8 cellular contexts compared by ENCODE assay signal in genomic region chr1:84996846-84997666, GRCh38. TPM values are rescaled to one million over a fixed set of nuclear protein-coding genes. Genes with fewer than 3 reads are reported as not detected.
A peak's percentile ranks its signal among the peaks of the same experiment; 100 is the strongest.
DNase-seq lines count a peak whose midpoint lies in the region; ATAC-seq and TF ChIP-seq lines count a peak whose summit lies in the region.

TSS of gene MCOLN2 (minus strand) at chr1:84997113. CDS start at chr1:84996872, 241 bp downstream.

- intact Hi-C loops in heart right ventricle (cut with DNase I) (no loop called here), psoas muscle (cut with DNase I) (no loop called here)

- H3K27ac ChIP-seq in OCI-LY1 (ENCODE audit: low read depth, low read length, poor library complexity, severe bottlenecking) (peak within 1 kb of the TSS; percentile 96), heart right ventricle (peak within 1 kb of the TSS in 1 of 10 donors; percentile 69), psoas muscle (no peak within 1 kb of the TSS)

- H3K79me2 ChIP-seq in OCI-LY1 (ENCODE audit: insufficient read depth, low read length): peaks cover 31% of the 10 kb centered on the region

- no peaks in the 10 kb centered on the region for H4K20me1 ChIP-seq in OCI-LY1 (ENCODE audit: insufficient read depth, low read length)

- no peaks in the 10 kb centered on the region; the same call in 1 of the 2 replicates for H3F3A ChIP-seq in OCI-LY1 (ENCODE audit: insufficient read depth, low read length)

- H3K9me2 ChIP-seq in OCI-LY1 (ENCODE audit: low read depth, low read length): no peaks in the 10 kb centered on the region

- WGBS in heart right ventricle, 2 donors: 1% methylated on average over 77 to 87 of the region's 87 CpGs
- WGBS in psoas muscle, 3 donors: 1% methylated on average over 59 to 87 of the region's 87 CpGs

- H3K4me2 ChIP-seq in OCI-LY1 (ENCODE audit: low read length): peak within 1 kb of the TSS; percentile 81

- peak; percentile 54 for DNase-seq in CD1c-positive myeloid dendritic cell (ENCODE audit: extremely low spot score)
- DNase-seq in activated gamma-delta T cell treated with Interleukin-2 at 50 U/mL for 16 hours: peak; percentile 43
- DNase-seq in heart right ventricle: peak in 1 of 2 donors; percentile 27
- DNase-seq in psoas muscle: peak; percentile 39 to 69
- DNase-seq in H4 (ENCODE audit: low spot score): no peak

- H3K9me3 ChIP-seq in OCI-LY1 (ENCODE audit: low read length) (no peaks in the 10 kb centered on the region), heart right ventricle (no peaks in the 10 kb centered on the region), psoas muscle (no peaks in the 10 kb centered on the region)

- peak within 1 kb of the TSS; percentile 96 for H3K9ac ChIP-seq in OCI-LY1 (ENCODE audit: low read length)

- ATAC-seq in HG03139 (IDR thresholded peaks at IDR 0.05; ENCODE audit: unreplicated experiment) (peak; percentile 42), heart right ventricle (peak; percentile 72 to 93 (median 86)), psoas muscle (peak; percentile 64 to 95 (median 84))

- H3K36me3 ChIP-seq in OCI-LY1 (ENCODE audit: insufficient read depth, low read length): peaks cover 16% of the 10 kb centered on the region; the same call in 1 of the 2 replicates
- no peaks in the 10 kb centered on the region for H3K36me3 ChIP-seq in heart right ventricle
- H3K36me3 ChIP-seq in psoas muscle (ENCODE audit: insufficient read depth in 1 of 2, low read depth in 1 of 2): no peaks in the 10 kb centered on the region

- H3K4me3 ChIP-seq in OCI-LY1 (ENCODE audit: low read depth, low read length, poor library complexity, severe bottlenecking): peak within 1 kb of the TSS; percentile 93
- H3K4me3 ChIP-seq in heart right ventricle: peak within 1 kb of the TSS; percentile 37 to 73 (median 60)
- peak within 1 kb of the TSS; percentile 69 for H3K4me3 ChIP-seq in psoas muscle

- H3K4me1 ChIP-seq in OCI-LY1 (ENCODE audit: insufficient read depth, low read length, severe bottlenecking) (peaks cover 60% of the 10 kb centered on the region), heart right ventricle (peaks cover 0 to 27% (median 15%) of the 10 kb centered on the region in 9 donors), psoas muscle (peaks cover 13% of the 10 kb centered on the region)

- in situ Hi-C loops in GM18951 (cut with MboI; ENCODE audit: low sequenced_read_pairs, unreplicated experiment): no loop called here

- H2AFZ ChIP-seq in OCI-LY1 (ENCODE audit: low read length): no peak within 1 kb of the TSS

- peak; percentile 79 for TF ChIP-seq POLR2A in GM18951 (IDR thresholded peaks at IDR 0.05; ENCODE audit: extremely low read depth, insufficient read depth, insufficient read length)

- H3K27me3 ChIP-seq in OCI-LY1 (ENCODE audit: insufficient read depth, low read length) (no peaks in the 10 kb centered on the region), heart right ventricle (peaks cover 0 to 59% (median 53%) of the 10 kb centered on the region in 7 donors), psoas muscle (ENCODE audit: insufficient read depth in 3 of 3, low read length in 2 of 3) (peaks cover 5 to 68% (median 6%) of the 10 kb centered on the region in 3 donors)

- no peak for TF ChIP-seq CTCF in OCI-LY1 (IDR thresholded peaks at IDR 0.05; ENCODE audit: low read length)
- peak in 3 of 9 donors; percentile 9 to 18 (median 13) for TF ChIP-seq CTCF in heart right ventricle (IDR thresholded peaks at IDR 0.05)
- no peak for TF ChIP-seq CTCF in psoas muscle (IDR thresholded peaks at IDR 0.05)

RNA-seq across cellular contexts. Expression of gene MCOLN2, which starts in this region (rescaled TPM):
- total RNA-seq in heart right ventricle: 1 to 10 TPM in 1 of 10 donors, under 1 TPM in 3, not detected in 6; 0.09 to 2.0 (median 0.21) TPM
- polyA plus RNA-seq in heart right ventricle: under 1 TPM; 0.01 to 0.15 TPM
- total RNA-seq in psoas muscle: under 1 TPM in 2 of 4 donors, not detected in 2; 0.23 to 0.54 TPM
- under 1 TPM in 2 of 3 donors, not detected in 1; 0.03 to 0.04 TPM for polyA plus RNA-seq in psoas muscle
- 2.3 and 2.6 TPM in 2 replicates for total RNA-seq in H4 (2014; rRNA removed; shearing (Covaris generic))

Comparison
In these comparisons a context has a peak if more than half of its experiments do, and no peak if none do; other contexts are left out.
1. Peak in DNase-seq, ATAC-seq and H3K4me3 ChIP-seq in psoas muscle; RNA of the gene not detected or under 1 TPM.